Comparison of ENCODE assay signal across 8 cellular contexts in the genomic region with DNA sequence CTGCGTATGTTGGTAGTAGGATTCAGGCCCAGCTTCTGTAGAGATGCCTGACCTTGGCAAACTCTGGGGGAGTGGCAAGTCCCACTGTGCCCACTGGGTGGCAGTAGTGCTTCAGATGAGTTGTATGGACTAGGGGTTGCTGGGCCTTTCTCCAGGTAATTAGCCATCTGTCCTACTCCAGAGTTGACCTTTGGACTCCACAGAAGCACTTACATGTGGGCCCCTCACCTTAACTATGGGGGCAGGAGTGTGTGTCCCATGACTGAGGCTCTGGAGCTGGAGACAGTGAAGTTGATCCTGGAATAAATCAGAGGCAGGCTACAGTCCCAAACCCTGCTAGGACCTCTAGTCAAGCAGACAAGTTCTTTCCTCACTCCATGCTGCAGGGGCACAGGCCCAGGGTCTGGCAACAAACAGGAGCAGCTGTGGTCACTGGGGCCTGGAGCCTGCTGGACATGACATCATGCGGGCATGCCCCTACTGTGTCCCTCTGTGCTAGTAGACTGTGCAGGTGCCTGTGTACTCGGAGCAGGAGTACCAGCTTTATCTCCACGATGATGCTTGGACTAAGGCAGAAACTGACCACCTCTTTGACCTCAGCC. TPM values are rescaled to one million over a fixed set of nuclear protein-coding genes. Genes with fewer than 3 reads are reported as not detected.
A peak's percentile ranks its signal among the peaks of the same experiment; 100 is the strongest.
DNase-seq lines count a peak whose midpoint lies in the region; ATAC-seq and TF ChIP-seq lines count a peak whose summit lies in the region.

No MANE protein-coding gene starts in this region.

- no peak overlapping the region for H3K27ac ChIP-seq in SU-DHL-6 (ENCODE audit: low read depth, low read length)

- no peaks in the 10 kb centered on the region for H3K27me3 Mint-ChIP-seq in activated naive CD8-positive, alpha-beta T cell treated with anti-CD3 and anti-CD28 coated beads for 36 hours

- no peaks in the 10 kb centered on the region for H3K27me3 ChIP-seq in SU-DHL-6 (ENCODE audit: low read length)

- peaks cover 20% of the 10 kb centered on the region for H3K4me1 Mint-ChIP-seq in activated naive CD8-positive, alpha-beta T cell treated with anti-CD3 and anti-CD28 coated beads for 36 hours

- TF ChIP-seq POLR2A in NB4 (IDR thresholded peaks at IDR 0.05; ENCODE audit: extremely low read depth, insufficient read length) = no peak

- H3K36me3 ChIP-seq in SU-DHL-6 (ENCODE audit: low read length) = no peaks in the 10 kb centered on the region

- no peak overlapping the region for H2AFZ ChIP-seq in SU-DHL-6 (ENCODE audit: low read depth, low read length, severe bottlenecking)

- H4K20me1 ChIP-seq in SU-DHL-6 (ENCODE audit: low read depth, low read length) = no peaks in the 10 kb centered on the region

- H3K27ac Mint-ChIP-seq in activated naive CD8-positive, alpha-beta T cell treated with anti-CD3 and anti-CD28 coated beads for 36 hours = peak overlapping the region; percentile 11

- no peaks in the 10 kb centered on the region for H3K9me3 ChIP-seq in SU-DHL-6 (ENCODE audit: insufficient read depth, low read length)

- no peak overlapping the region for H3K9ac ChIP-seq in SU-DHL-6 (ENCODE audit: low read length)

- no peaks in the 10 kb centered on the region for H3F3A ChIP-seq in SU-DHL-6 (ENCODE audit: insufficient read depth)

- H3K4me3 Mint-ChIP-seq in activated naive CD8-positive, alpha-beta T cell treated with anti-CD3 and anti-CD28 coated beads for 36 hours = no peak overlapping the region

- H3K79me2 ChIP-seq in SU-DHL-6 (ENCODE audit: insufficient read depth, low read length) = peaks cover 9% of the 10 kb centered on the region; the same call in 1 of the 2 replicates

- H3K4me2 ChIP-seq in SU-DHL-6 (ENCODE audit: low read depth, low read length, poor library complexity, severe bottlenecking) = no peak overlapping the region

- H3K9me2 ChIP-seq in SU-DHL-6 (replicated peaks; ENCODE audit: insufficient read depth, low read length) = no peaks in the 10 kb centered on the region

- peak; percentile 75 for DNase-seq in GM12865 (ENCODE audit: low read depth)
- peak; percentile 68 for DNase-seq in NB4 (ENCODE audit: low read depth)
- DNase-seq in activated naive CD8-positive, alpha-beta T cell treated with anti-CD3 and anti-CD28 coated beads for 36 hours = peak; percentile 61
- DNase-seq in Right ventricle myocardium inferior (ENCODE audit: missing footprints) = peak; percentile 82
- peak; percentile 68 for DNase-seq in posterior vena cava (ENCODE audit: low spot score)
- DNase-seq in ureter (ENCODE audit: low spot score) = peak; percentile 82

- H3K9me3 Mint-ChIP-seq in activated naive CD8-positive, alpha-beta T cell treated with anti-CD3 and anti-CD28 coated beads for 36 hours = no peaks in the 10 kb centered on the region

- peaks cover 1% of the 10 kb centered on the region for H3K36me3 Mint-ChIP-seq in activated naive CD8-positive, alpha-beta T cell treated with anti-CD3 and anti-CD28 coated beads for 36 hours

- peak; percentile 51 for ATAC-seq in Right ventricle myocardium inferior
- no peak for ATAC-seq in GM19035 (IDR thresholded peaks at IDR 0.05; ENCODE audit: unreplicated experiment)

- intact Hi-C loops in Right ventricle myocardium inferior (cut with DNase I) = loop anchor here (1.0 to 10.0 kb wide), 5 partner anchors 74 to 437 kb away; no protein-coding TSS in a partner anchor
- intact Hi-C loops in posterior vena cava (cut with DNase I) = loop anchor here in 1 of 2 donors (2.0 to 10.0 kb wide), 2 partner anchors 79 to 377 kb away; no protein-coding TSS in a partner anchor

- H3K4me3 ChIP-seq in GM12865 (ENCODE audit: low read depth, low read length) (no peak overlapping the region), NB4 (ENCODE audit: low read depth, low read length) (no peak overlapping the region), SU-DHL-6 (ENCODE audit: insufficient read depth, low read length, poor library complexity, severe bottlenecking) (no peak overlapping the region)

- TF ChIP-seq CTCF in GM12865 (IDR thresholded peaks at IDR 0.05; ENCODE audit: insufficient read depth, low read depth, low read length, missing control alignments) = peak; percentile 93
- peak; percentile 82 for TF ChIP-seq CTCF in NB4 (IDR thresholded peaks at IDR 0.05; ENCODE audit: low read depth, low read length)
- TF ChIP-seq CTCF in SU-DHL-6 (IDR thresholded peaks at IDR 0.05; ENCODE audit: insufficient read depth, low read length, poor library complexity, severe bottlenecking) = peak; percentile 87

RNA-seq across cellular contexts. Expression of gene DMAP1, which starts 4.6 kb away (rescaled TPM):
- total RNA-seq in activated naive CD8-positive, alpha-beta T cell treated with anti-CD3 and anti-CD28 coated beads for 36 hours = 10 to 100 TPM; 31.5 to 32.3 TPM
- total RNA-seq in Right ventricle myocardium inferior (27.5 TPM), posterior vena cava (10 to 100 TPM; 18.5 to 23.6 TPM), ureter (47.6 TPM)
